In the genomic region with DNA sequence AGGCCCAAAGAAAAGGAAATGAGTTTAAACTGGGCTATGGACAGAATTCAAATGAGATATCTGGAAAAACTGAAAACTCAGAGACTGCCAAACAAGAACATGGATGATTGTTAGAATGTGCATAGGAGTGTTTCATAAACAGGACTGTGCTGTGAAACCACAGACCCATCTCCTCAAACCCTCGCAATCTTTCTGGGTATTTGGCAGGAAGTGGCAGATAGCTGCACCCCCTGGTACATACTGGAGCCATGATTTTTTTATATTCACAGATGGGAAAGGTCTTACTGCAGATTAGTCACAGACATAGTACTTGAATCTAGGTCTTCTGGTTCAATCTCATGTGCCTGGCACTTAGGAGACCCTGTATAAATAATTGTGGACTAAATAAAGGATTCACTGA, we compare ENCODE assay signal across 9 cellular contexts.
A peak's percentile ranks its signal among the peaks of the same experiment; 100 is the strongest.
DNase-seq lines count a peak whose midpoint lies in the region; ATAC-seq and TF ChIP-seq lines count a peak whose summit lies in the region.
"Had no signal": no experiment of that assay in that cellular context is flagged by ENCODE, and none has a peak within 500 bp of the region (broad histone marks: within the 10 kb centered on the region; RNA-seq: fewer than 3 reads in every experiment).

No MANE protein-coding gene starts in this region.

- H3K9me3 ChIP-seq in OCI-LY1 (ENCODE audit: low read length) (no peaks in the 10 kb centered on the region), smooth muscle cell (replicated peaks; ENCODE audit: low read depth) (no peaks in the 10 kb centered on the region), colonic mucosa (no peaks in the 10 kb centered on the region)

- peak overlapping the region; percentile 21; the same call in 1 of the 2 replicates for H3K9ac ChIP-seq in OCI-LY1 (ENCODE audit: low read length)
- no peak overlapping the region for H3K9ac ChIP-seq in smooth muscle cell (ENCODE audit: low read depth)
- no peak overlapping the region for H3K9ac ChIP-seq in colonic mucosa (ENCODE audit: low read depth in 2 of 2, low read length in 2 of 2)

- H3K4me1 Mint-ChIP-seq in activated CD4-positive, alpha-beta T cell treated with anti-CD3 and anti-CD28 coated beads for 36 hours = peaks cover 73% of the 10 kb centered on the region
- H3K4me1 Mint-ChIP-seq in activated naive CD8-positive, alpha-beta T cell treated with anti-CD3 and anti-CD28 coated beads, Interleukin-2, amount 50 U/mL, for 24 hours = peaks cover 76% of the 10 kb centered on the region

- H3K27ac ChIP-seq in OCI-LY1 (ENCODE audit: low read depth, low read length, poor library complexity, severe bottlenecking) (peak overlapping the region; percentile 98), smooth muscle cell (ENCODE audit: low read depth) (peak overlapping the region; percentile 56), colonic mucosa (no peak overlapping the region)

- peak; percentile 62 for DNase-seq in activated CD4-positive, alpha-beta T cell treated with anti-CD3 and anti-CD28 coated beads for 36 hours
- DNase-seq in activated CD4-positive, alpha-beta T cell treated with anti-CD3 and anti-CD28 coated beads, Interleukin-2, amount 50 U/mL, for 1 hour = no peak
- no peak for DNase-seq in activated naive CD8-positive, alpha-beta T cell treated with anti-CD3 and anti-CD28 coated beads, Interleukin-2, amount 50 U/mL, for 24 hours
- DNase-seq in smooth muscle cell (lab: John Stamatoyannopoulos, UW; ENCODE audit: unreplicated experiment) (no peak), colonic mucosa (no peak)

- H3K27me3 ChIP-seq in OCI-LY1 (ENCODE audit: insufficient read depth, low read length) = no peaks in the 10 kb centered on the region
- no peaks in the 10 kb centered on the region for H3K27me3 ChIP-seq in smooth muscle cell (ENCODE audit: low read depth)
- H3K27me3 ChIP-seq in colonic mucosa = no peaks in the 10 kb centered on the region

- H3K4me2 ChIP-seq in OCI-LY1 (ENCODE audit: low read length) = peak overlapping the region; percentile 26; the same call in 1 of the 2 replicates
- peak overlapping the region; percentile 21 for H3K4me2 ChIP-seq in smooth muscle cell

- H3K9me3 Mint-ChIP-seq in activated CD4-positive, alpha-beta T cell treated with anti-CD3 and anti-CD28 coated beads for 36 hours (ENCODE audit: low read depth) = peaks cover 3% of the 10 kb centered on the region
- H3K9me3 Mint-ChIP-seq in activated naive CD8-positive, alpha-beta T cell treated with anti-CD3 and anti-CD28 coated beads, Interleukin-2, amount 50 U/mL, for 24 hours = no peaks in the 10 kb centered on the region

- peaks cover 11% of the 10 kb centered on the region for H3K36me3 Mint-ChIP-seq in activated CD4-positive, alpha-beta T cell treated with anti-CD3 and anti-CD28 coated beads for 36 hours (ENCODE audit: low read depth)
- H3K36me3 Mint-ChIP-seq in activated naive CD8-positive, alpha-beta T cell treated with anti-CD3 and anti-CD28 coated beads, Interleukin-2, amount 50 U/mL, for 24 hours (ENCODE audit: low read depth) = peaks cover 14% of the 10 kb centered on the region

- H4K20me1 ChIP-seq in OCI-LY1 (ENCODE audit: insufficient read depth, low read length) (no peaks in the 10 kb centered on the region), smooth muscle cell (ENCODE audit: low read depth) (no peaks in the 10 kb centered on the region)

- no peaks in the 10 kb centered on the region for H3K27me3 Mint-ChIP-seq in activated CD4-positive, alpha-beta T cell treated with anti-CD3 and anti-CD28 coated beads for 36 hours
- no peaks in the 10 kb centered on the region for H3K27me3 Mint-ChIP-seq in activated naive CD8-positive, alpha-beta T cell treated with anti-CD3 and anti-CD28 coated beads, Interleukin-2, amount 50 U/mL, for 24 hours

- peak overlapping the region; percentile 97 for H3K27ac Mint-ChIP-seq in activated CD4-positive, alpha-beta T cell treated with anti-CD3 and anti-CD28 coated beads for 36 hours
- H3K27ac Mint-ChIP-seq in activated naive CD8-positive, alpha-beta T cell treated with anti-CD3 and anti-CD28 coated beads, Interleukin-2, amount 50 U/mL, for 24 hours = peak overlapping the region; percentile 86

- no peak overlapping the region for H3K4me3 Mint-ChIP-seq in activated CD4-positive, alpha-beta T cell treated with anti-CD3 and anti-CD28 coated beads for 36 hours
- peak overlapping the region; percentile 20 for H3K4me3 Mint-ChIP-seq in activated naive CD8-positive, alpha-beta T cell treated with anti-CD3 and anti-CD28 coated beads, Interleukin-2, amount 50 U/mL, for 24 hours

- H2AFZ ChIP-seq in OCI-LY1 (ENCODE audit: low read length) (no peak overlapping the region), smooth muscle cell (ENCODE audit: low read depth) (no peak overlapping the region)

- H3K4me1 ChIP-seq in OCI-LY1 (ENCODE audit: insufficient read depth, low read length, severe bottlenecking) (peaks cover 81% of the 10 kb centered on the region), smooth muscle cell (ENCODE audit: low read depth) (peaks cover 6% of the 10 kb centered on the region), colonic mucosa (peaks cover 16% of the 10 kb centered on the region)

- H3K4me3 ChIP-seq in OCI-LY1 (ENCODE audit: low read depth, low read length, poor library complexity, severe bottlenecking) (no peak overlapping the region), smooth muscle cell (no peak overlapping the region), colonic mucosa (no peak overlapping the region)

- H3K79me2 ChIP-seq in OCI-LY1 (ENCODE audit: insufficient read depth, low read length) (no peaks in the 10 kb centered on the region), smooth muscle cell (ENCODE audit: low read depth) (no peaks in the 10 kb centered on the region)

- CTCF ChIA-PET in activated CD4-positive, alpha-beta T cell treated with anti-CD3 and anti-CD28 coated beads for 36 hours (lab: Charles Lee) = interaction anchor here (4.3 kb wide), 1 partner anchor 71 kb away, joined by 23 read pairs; no protein-coding TSS in a partner anchor

- TF ChIP-seq CTCF in OCI-LY1 (IDR thresholded peaks at IDR 0.05; ENCODE audit: low read length) (no peak), smooth muscle cell (IDR thresholded peaks at IDR 0.05; ENCODE audit: borderline replicate concordance, insufficient read depth, poor library complexity, severe bottlenecking) (no peak), colonic mucosa (IDR thresholded peaks at IDR 0.05) (no peak)

- no peaks in the 10 kb centered on the region for H3K9me2 ChIP-seq in OCI-LY1 (ENCODE audit: low read depth, low read length)

- POLR2A ChIA-PET in activated CD4-positive, alpha-beta T cell treated with anti-CD3 and anti-CD28 coated beads for 36 hours (lab: Charles Lee) = no interaction called here

- ATAC-seq in activated CD4-positive, alpha-beta T cell treated with anti-CD3 and anti-CD28 coated beads for 36 hours = peak; percentile 65
- peak; percentile 66 for ATAC-seq in activated naive CD8-positive, alpha-beta T cell treated with anti-CD3 and anti-CD28 coated beads, Interleukin-2, amount 50 U/mL, for 24 hours
- ATAC-seq in HG02981 (IDR thresholded peaks at IDR 0.05; ENCODE audit: unreplicated experiment) (no peak), HG02938 (IDR thresholded peaks at IDR 0.05; ENCODE audit: unreplicated experiment) (no peak)
- ATAC-seq: Panc1 had no signal

- WGBS in smooth muscle cell (ENCODE audit: low lambda C conversion rate) = 21% methylated on average over 1 of the region's 1 CpG

- intact Hi-C loops in activated CD4-positive, alpha-beta T cell treated with anti-CD3 and anti-CD28 coated beads for 36 hours (cut with DNase I, micrococcal nuclease) = loop anchor here in 1 of 2 experiments (5.0 kb wide), 1 partner anchor 138 kb away; no protein-coding TSS in a partner anchor
- intact Hi-C loops in colonic mucosa (cut with DNase I) = loop anchor here (10.0 kb wide), 1 partner anchor 145 kb away; a partner anchor contains a TSS

- H3F3A ChIP-seq in OCI-LY1 (ENCODE audit: insufficient read depth, low read length) = no peaks in the 10 kb centered on the region
- peaks cover 13% of the 10 kb centered on the region for H3F3A ChIP-seq in smooth muscle cell (ENCODE audit: low read depth)

- peaks cover 36% of the 10 kb centered on the region for H3K36me3 ChIP-seq in OCI-LY1 (ENCODE audit: insufficient read depth, low read length)
- H3K36me3 ChIP-seq in smooth muscle cell (ENCODE audit: low read depth) = no peaks in the 10 kb centered on the region
- no peaks in the 10 kb centered on the region for H3K36me3 ChIP-seq in colonic mucosa

Comparison
In these comparisons a context has a peak if more than half of its experiments do, and no peak if none do; other contexts are left out.
1. ATAC-seq: peak in activated CD4-positive, alpha-beta T cell treated with anti-CD3 and anti-CD28 coated beads for 36 hours (single experiment) and activated naive CD8-positive, alpha-beta T cell treated with anti-CD3 and anti-CD28 coated beads, Interleukin-2, amount 50 U/mL, for 24 hours (single experiment); none in HG02981 (single experiment) and HG02938 (single experiment).